1 cellular context compared by ENCODE assay signal in the genomic region with DNA sequence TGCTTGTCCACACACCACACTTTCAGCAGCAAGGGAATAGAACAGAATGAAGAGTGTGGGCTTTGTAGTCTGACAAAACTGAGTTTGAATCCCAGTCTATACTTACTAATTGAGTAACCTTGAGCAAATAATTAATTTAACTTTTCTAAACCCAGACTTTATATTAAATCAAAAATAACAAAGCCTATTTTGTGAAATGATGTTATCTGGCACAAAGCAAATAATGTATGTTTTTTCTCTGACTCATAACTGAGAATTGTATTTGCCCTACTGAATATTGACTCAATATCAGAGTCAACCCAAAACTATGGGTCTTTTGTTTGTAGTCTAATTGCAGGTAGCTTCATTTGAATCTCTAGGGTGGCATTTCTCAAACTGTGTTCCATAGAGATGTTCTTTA.
TF ChIP-seq lines count a peak whose summit lies in the region.

No MANE protein-coding gene starts in this region.

TF ChIP-seq in endothelial cell of umbilical vein, 7 proteins besides CTCF, POLR2A, EP300 and RAD21:
- TF ChIP-seq GATA2 (IDR thresholded peaks at IDR 0.05; ENCODE audit: insufficient read depth, insufficient read length, low read depth, low read length) (peak; percentile 75), FOS (IDR thresholded peaks at IDR 0.05; ENCODE audit: borderline replicate concordance, insufficient read depth, low read length) (peak; percentile 67), JUN (IDR thresholded peaks at IDR 0.05; ENCODE audit: borderline replicate concordance, insufficient read depth, insufficient read length, low read depth) (no peak)
